ENCODE assay signal across 1 cellular context in the genomic region with DNA sequence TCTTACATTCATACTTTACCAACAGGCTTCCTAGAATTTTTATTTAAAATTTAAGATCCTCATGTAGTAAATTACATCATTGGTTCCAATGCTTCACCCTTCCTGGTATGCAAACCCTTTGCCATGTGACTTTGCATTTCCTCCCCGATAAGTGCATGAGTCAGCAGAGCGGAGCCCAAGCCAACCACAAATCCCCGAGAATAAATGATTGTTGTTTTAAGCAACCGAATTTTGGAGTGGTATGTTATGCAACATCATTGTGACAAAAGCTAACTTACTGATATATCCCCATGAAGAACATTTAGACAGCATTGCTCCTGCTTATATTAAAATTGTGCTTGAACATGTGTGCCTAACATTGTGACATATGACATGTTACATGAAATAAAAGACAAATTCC.
TF ChIP-seq lines count a peak whose summit lies in the region.

No MANE protein-coding gene starts in this region.

TF ChIP-seq in WTC11, 78 proteins besides CTCF, POLR2A, EP300 and RAD21 (continued from another document):
- TF ChIP-seq AFF4 (CRISPR knock-in tag; IDR thresholded peaks at IDR 0.05; ENCODE audit: borderline replicate concordance) (no peak), PREB (CRISPR knock-in tag; IDR thresholded peaks at IDR 0.05; ENCODE audit: borderline replicate concordance) (no peak), TEAD4 (CRISPR knock-in tag; IDR thresholded peaks at IDR 0.05) (no peak), RORB (CRISPR knock-in tag; IDR thresholded peaks at IDR 0.05) (no peak), NR1H2 (CRISPR knock-in tag; IDR thresholded peaks at IDR 0.05) (no peak), FOXP1 (CRISPR knock-in tag; IDR thresholded peaks at IDR 0.05; ENCODE audit: borderline replicate concordance) (no peak), ZMAT4 (CRISPR knock-in tag; IDR thresholded peaks at IDR 0.05) (no peak), CREM (CRISPR knock-in tag; IDR thresholded peaks at IDR 0.05) (no peak)
- TF ChIP-seq, protein P1, sequence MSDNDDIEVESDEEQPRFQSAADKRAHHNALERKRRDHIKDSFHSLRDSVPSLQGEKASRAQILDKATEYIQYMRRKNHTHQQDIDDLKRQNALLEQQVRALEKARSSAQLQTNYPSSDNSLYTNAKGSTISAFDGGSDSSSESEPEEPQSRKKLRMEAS (CRISPR knock-in tag; IDR thresholded peaks at IDR 0.05), result no peak
- TF ChIP-seq, protein P2, sequence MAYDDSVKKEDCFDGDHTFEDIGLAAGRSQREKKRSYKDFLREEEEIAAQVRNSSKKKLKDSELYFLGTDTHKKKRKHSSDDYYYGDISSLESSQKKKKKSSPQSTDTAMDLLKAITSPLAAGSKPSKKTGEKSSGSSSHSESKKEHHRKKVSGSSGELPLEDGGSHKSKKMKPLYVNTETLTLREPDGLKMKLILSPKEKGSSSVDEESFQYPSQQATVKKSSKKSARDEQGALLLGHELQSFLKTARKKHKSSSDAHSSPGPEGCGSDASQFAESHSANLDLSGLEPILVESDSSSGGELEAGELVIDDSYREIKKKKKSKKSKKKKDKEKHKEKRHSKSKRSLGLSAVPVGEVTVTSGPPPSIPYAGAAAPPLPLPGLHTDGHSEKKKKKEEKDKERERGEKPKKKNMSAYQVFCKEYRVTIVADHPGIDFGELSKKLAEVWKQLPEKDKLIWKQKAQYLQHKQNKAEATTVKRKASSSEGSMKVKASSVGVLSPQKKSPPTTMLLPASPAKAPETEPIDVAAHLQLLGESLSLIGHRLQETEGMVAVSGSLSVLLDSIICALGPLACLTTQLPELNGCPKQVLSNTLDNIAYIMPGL (CRISPR knock-in tag; IDR thresholded peaks at IDR 0.05), result no peak
- TF ChIP-seq, protein P3, sequence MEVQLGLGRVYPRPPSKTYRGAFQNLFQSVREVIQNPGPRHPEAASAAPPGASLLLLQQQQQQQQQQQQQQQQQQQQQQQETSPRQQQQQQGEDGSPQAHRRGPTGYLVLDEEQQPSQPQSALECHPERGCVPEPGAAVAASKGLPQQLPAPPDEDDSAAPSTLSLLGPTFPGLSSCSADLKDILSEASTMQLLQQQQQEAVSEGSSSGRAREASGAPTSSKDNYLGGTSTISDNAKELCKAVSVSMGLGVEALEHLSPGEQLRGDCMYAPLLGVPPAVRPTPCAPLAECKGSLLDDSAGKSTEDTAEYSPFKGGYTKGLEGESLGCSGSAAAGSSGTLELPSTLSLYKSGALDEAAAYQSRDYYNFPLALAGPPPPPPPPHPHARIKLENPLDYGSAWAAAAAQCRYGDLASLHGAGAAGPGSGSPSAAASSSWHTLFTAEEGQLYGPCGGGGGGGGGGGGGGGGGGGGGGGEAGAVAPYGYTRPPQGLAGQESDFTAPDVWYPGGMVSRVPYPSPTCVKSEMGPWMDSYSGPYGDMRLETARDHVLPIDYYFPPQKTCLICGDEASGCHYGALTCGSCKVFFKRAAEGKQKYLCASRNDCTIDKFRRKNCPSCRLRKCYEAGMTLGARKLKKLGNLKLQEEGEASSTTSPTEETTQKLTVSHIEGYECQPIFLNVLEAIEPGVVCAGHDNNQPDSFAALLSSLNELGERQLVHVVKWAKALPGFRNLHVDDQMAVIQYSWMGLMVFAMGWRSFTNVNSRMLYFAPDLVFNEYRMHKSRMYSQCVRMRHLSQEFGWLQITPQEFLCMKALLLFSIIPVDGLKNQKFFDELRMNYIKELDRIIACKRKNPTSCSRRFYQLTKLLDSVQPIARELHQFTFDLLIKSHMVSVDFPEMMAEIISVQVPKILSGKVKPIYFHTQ (CRISPR knock-in tag; IDR thresholded peaks at IDR 0.05), result no peak
